ENCODE assay signal across 36 cellular contexts in the genomic region with DNA sequence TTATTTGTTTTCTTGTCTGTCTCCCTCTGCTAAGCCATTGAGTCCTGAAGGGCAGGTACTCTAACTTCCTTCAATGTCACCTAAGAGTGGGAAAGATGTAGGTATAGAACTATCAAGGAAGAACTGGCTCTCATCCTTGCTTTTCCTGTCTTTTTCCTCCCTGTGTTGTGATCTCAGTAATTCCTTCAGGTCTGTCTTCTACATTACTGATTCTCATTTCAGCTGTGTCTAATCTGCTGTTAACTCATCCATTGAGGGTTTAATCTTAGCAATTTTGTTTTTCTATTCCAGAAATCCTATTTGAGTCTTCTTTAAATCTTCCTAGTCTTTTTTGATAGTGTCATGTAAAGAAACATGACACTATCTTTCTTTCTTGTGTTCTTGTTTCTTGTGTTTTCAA.
DNase-seq lines count a peak whose midpoint lies in the region; ATAC-seq, FAIRE-seq and TF ChIP-seq lines count a peak whose summit lies in the region.
"Had no signal": no experiment of that assay in that cellular context is flagged by ENCODE, and none has a peak within 500 bp of the region (broad histone marks: within the 10 kb centered on the region; RNA-seq: fewer than 3 reads in every experiment).

No MANE protein-coding gene starts in this region.

- no peaks in the 10 kb centered on the region for H3K9me3 ChIP-seq in SK-N-SH
- peaks cover 3% of the 10 kb centered on the region; the same call in 1 of the 2 replicates for H3K9me3 ChIP-seq in K562 (replicated peaks; ENCODE audit: control insufficient read depth, insufficient read depth, low read depth, low read length)
- peaks cover 49% of the 10 kb centered on the region for H3K9me3 ChIP-seq in endodermal cell (ENCODE audit: control insufficient read depth, low read length)
- H3K9me3 ChIP-seq in heart left ventricle = peaks cover 0 to 23% (median 6%) of the 10 kb centered on the region in 12 donors
- H3K9me3 ChIP-seq: BE2C had no signal

- ATAC-seq in SK-N-SH treated with all-trans-retinoic acid at 6 μM for 48 hours (no peak), K562 (no peak), heart left ventricle (no peak)
- ATAC-seq: A549; CD8-positive, alpha-beta T cell had no signal

- FAIRE-seq in A204.1 (lab: Jason Lieb, UNC) = peak; percentile 49
- no peak for FAIRE-seq in K562 (lab: Jason Lieb, UNC)
- FAIRE-seq: A549, D721Med had no signal

- H3K4me1 Mint-ChIP-seq in endodermal cell = no peaks in the 10 kb centered on the region
- H3K4me1 Mint-ChIP-seq: CD4-positive, alpha-beta memory T cell; CD8-positive, alpha-beta memory T cell had no signal

- DNase-seq in SK-N-SH (no peak), K562 (ENCODE audit: extremely low read depth in 1 of 4, low spot score in 3 of 4) (no peak), endodermal cell (no peak), AG08396 (ENCODE audit: low spot score) (no peak), heart left ventricle (no peak)
- DNase-seq in stimulated activated CD4-positive, alpha-beta T cell treated with anti-CD3 and anti-CD28 coated beads, Interleukin-4, amount 100 ng/mL, for 4 hours = no peak
- DNase-seq: 8988T; ACHN; AML-193; BE2C; C1 segment of cervical spinal cord; Caco-2; Calu3; CD4-positive, alpha-beta memory T cell; CD4-positive, alpha-beta T cell; CD4-positive, CD25-positive, alpha-beta regulatory T cell; CD8-positive, alpha-beta memory T cell; CD8-positive, alpha-beta T cell; COR-L47; DMS 273 treated with DMSO at 0.1 percent for 48 hours; DMS153; DMS53; DMS79; DMS79 treated with DMSO at 0.1 percent for 48 hours; DND-41; EL had no signal

- no peaks in the 10 kb centered on the region for H3K36me3 ChIP-seq in SK-N-SH (replicated peaks in 1 of 2; ENCODE audit: control insufficient read depth in 1 of 2, insufficient read depth in 2 of 2, low read length in 1 of 2)
- H3K36me3 ChIP-seq in K562 (ENCODE audit: control insufficient read depth, insufficient read depth, low read length) = no peaks in the 10 kb centered on the region
- H3K36me3 ChIP-seq in endodermal cell (ENCODE audit: control insufficient read depth, insufficient read depth, low read length) = no peaks in the 10 kb centered on the region
- no peaks in the 10 kb centered on the region for H3K36me3 ChIP-seq in heart left ventricle
- H3K36me3 ChIP-seq: BE2C, BLaER1 had no signal

- H3K9me3 Mint-ChIP-seq in endodermal cell = peaks cover 43% of the 10 kb centered on the region

- H3K4me2 ChIP-seq in SK-N-SH = no peak overlapping the region
- no peak overlapping the region for H3K4me2 ChIP-seq in K562 (ENCODE audit: insufficient read depth, low read length)
- H3K4me2 ChIP-seq: A549; BLaER1; BLaER1 treated with 17β-estradiol and CSF1 and Interleukin-3, amounts not matched to agents 10 nM and 100 nM had no signal

- TF ChIP-seq EP300 in SK-N-SH (IDR thresholded peaks at IDR 0.05; ENCODE audit: borderline replicate concordance in 1 of 2, low read depth in 1 of 2, low read length in 1 of 2) = no peak
- TF ChIP-seq EP300 in K562 (IDR thresholded peaks at IDR 0.05; ENCODE audit: low read length) = no peak

- CTCF ChIA-PET in SK-N-SH (lab: Yijun Ruan, JAX) = no interaction called here
- CTCF ChIA-PET in K562 (lab: Yijun Ruan, JAX; ENCODE audit: low intra/inter-chr PET ratio) = no interaction called here

- H3K4me1 ChIP-seq in SK-N-SH (ENCODE audit: control insufficient read depth in 1 of 2, insufficient read depth in 2 of 2, low read depth in 1 of 2, low read length in 1 of 2) (no peaks in the 10 kb centered on the region), K562 (replicated peaks in 1 of 2; ENCODE audit: control insufficient read depth in 2 of 2, insufficient read depth in 2 of 2, low read length in 2 of 2) (no peaks in the 10 kb centered on the region), endodermal cell (ENCODE audit: control insufficient read depth, insufficient read depth, low read length) (no peaks in the 10 kb centered on the region), heart left ventricle (peaks cover 0 to 4% (median 0%) of the 10 kb centered on the region in 12 donors)
- H3K4me1 ChIP-seq: A549, BE2C, BLaER1, Caco-2 had no signal

- in situ Hi-C loops in K562 (cut with MboI) = no loop called here

- no peaks in the 10 kb centered on the region for H3K9me1 ChIP-seq in K562 (ENCODE audit: control insufficient read depth, insufficient read depth, low read length)

- H3K4me3 Mint-ChIP-seq in endodermal cell = no peak overlapping the region
- H3K4me3 Mint-ChIP-seq: B cell; CD14-positive monocyte; CD4-positive, alpha-beta memory T cell; CD4-positive, alpha-beta T cell; CD4-positive, CD25-positive, alpha-beta regulatory T cell; CD8-positive, alpha-beta memory T cell; CD8-positive, alpha-beta T cell had no signal

- no peaks in the 10 kb centered on the region for H4K20me1 ChIP-seq in SK-N-SH (ENCODE audit: insufficient read depth)
- no peaks in the 10 kb centered on the region for H4K20me1 ChIP-seq in K562 (replicated peaks; ENCODE audit: control insufficient read depth, insufficient read depth, low read length)
- H4K20me1 ChIP-seq: BLaER1; BLaER1 treated with 17β-estradiol and CSF1 and Interleukin-3, amounts not matched to agents 10 nM and 100 nM had no signal

- H2AFZ ChIP-seq in SK-N-SH (ENCODE audit: low read depth) = no peak overlapping the region
- H2AFZ ChIP-seq in K562 (ENCODE audit: low read depth, low read length) = no peak overlapping the region

- H3K9ac ChIP-seq in SK-N-SH (no peak overlapping the region), K562 (ENCODE audit: insufficient read depth in 1 of 2, low read depth in 2 of 2, low read length in 2 of 2) (no peak overlapping the region), endodermal cell (ENCODE audit: extremely low read depth, low read length, poor library complexity, severe bottlenecking) (no peak overlapping the region)
- H3K9ac ChIP-seq: BLaER1; BLaER1 treated with 17β-estradiol and CSF1 and Interleukin-3, amounts not matched to agents 10 nM and 100 nM had no signal

- intact Hi-C loops in K562 (cut with micrococcal nuclease) (no loop called here), heart left ventricle (cut with DNase I) (no loop called here)

- POLR2A ChIA-PET in SK-N-SH (lab: Yijun Ruan, JAX) = no interaction called here
- POLR2A ChIA-PET in K562 (lab: Yijun Ruan, JAX) = no interaction called here

- TF ChIP-seq RAD21 in SK-N-SH (IDR thresholded peaks at IDR 0.05; ENCODE audit: low read length) = no peak
- no peak for TF ChIP-seq RAD21 in K562 (CRISPR knock-in tag; conservative IDR thresholded peaks at IDR 0.05 in 1 of 2, IDR thresholded peaks at IDR 0.05 in 1 of 2)

- H3K27ac ChIP-seq in SK-N-SH (ENCODE audit: low read depth in 2 of 2, low read length in 1 of 2) (no peak overlapping the region), K562 (ENCODE audit: extremely low read depth, low read depth, low read length) (no peak overlapping the region), endodermal cell (ENCODE audit: low read depth, low read length) (no peak overlapping the region), heart left ventricle (no peak overlapping the region)
- H3K27ac ChIP-seq: 22Rv1; A549; BLaER1; BLaER1 treated with 17β-estradiol and CSF1 and Interleukin-3, amounts not matched to agents 10 nM and 100 nM; C4-2B had no signal

- H3K36me3 Mint-ChIP-seq in endodermal cell (ENCODE audit: low read depth) = no peaks in the 10 kb centered on the region

- TF ChIP-seq POLR2A in K562 (conservative IDR thresholded peaks at IDR 0.05) = no peak
- TF ChIP-seq POLR2A in heart left ventricle (IDR thresholded peaks at IDR 0.05) = no peak

- H3K9me2 ChIP-seq in SK-N-SH = no peaks in the 10 kb centered on the region

- no peaks in the 10 kb centered on the region for H3F3A ChIP-seq in SK-N-SH (replicated peaks; ENCODE audit: insufficient read depth)

- no peak overlapping the region for H3K4me3 ChIP-seq in SK-N-SH (ENCODE audit: low read depth in 2 of 2, low read length in 1 of 2)
- H3K4me3 ChIP-seq in K562 = no peak overlapping the region
- peak overlapping the region; percentile 2 for H3K4me3 ChIP-seq in endodermal cell (ENCODE audit: low read length)
- H3K4me3 ChIP-seq in heart left ventricle = no peak overlapping the region
- H3K4me3 ChIP-seq: A549; BLaER1; BLaER1 treated with 17β-estradiol and CSF1 and Interleukin-3, amounts not matched to agents 10 nM and 100 nM had no signal

- no peaks in the 10 kb centered on the region for H3K27me3 ChIP-seq in SK-N-SH (ENCODE audit: insufficient read depth)
- 0 out of 5 replicates have a peak, but pooled peaks cover 0 to 3% of the 10 kb centered on the region in 2 experiments for H3K27me3 ChIP-seq in K562 (ENCODE audit: control insufficient read depth in 2 of 2, insufficient read depth in 2 of 2, low read length in 2 of 2)
- no peaks in the 10 kb centered on the region for H3K27me3 ChIP-seq in endodermal cell (ENCODE audit: control insufficient read depth, insufficient read depth, low read length, poor library complexity, severe bottlenecking)
- no peaks in the 10 kb centered on the region for H3K27me3 ChIP-seq in heart left ventricle
- H3K27me3 ChIP-seq: BE2C; BLaER1; BLaER1 treated with 17β-estradiol and CSF1 and Interleukin-3, amounts not matched to agents 10 nM and 100 nM had no signal

- no TSS peak for BruUV-seq in K562 (replicated peaks; lab: Mats Ljungman, UMichigan)

- no peaks in the 10 kb centered on the region for H3K27me3 Mint-ChIP-seq in endodermal cell (ENCODE audit: insufficient read depth)
- H3K27me3 Mint-ChIP-seq: CD4-positive, alpha-beta memory T cell; CD4-positive, alpha-beta T cell; CD4-positive, CD25-positive, alpha-beta regulatory T cell had no signal

- H3K79me2 ChIP-seq in SK-N-SH (ENCODE audit: insufficient read depth) = no peaks in the 10 kb centered on the region
- no peaks in the 10 kb centered on the region for H3K79me2 ChIP-seq in K562 (ENCODE audit: control insufficient read depth, insufficient read depth, low read length)

- TF ChIP-seq CTCF in SK-N-SH (IDR thresholded peaks at IDR 0.05) (no peak), K562 (IDR thresholded peaks at IDR 0.05 in 2 of 3, conservative IDR thresholded peaks at IDR 0.05 in 1 of 3; ENCODE audit: insufficient read depth in 2 of 3, low read depth in 1 of 3, low read length in 3 of 3) (no peak), endodermal cell (conservative IDR thresholded peaks at IDR 0.05) (no peak), heart left ventricle (IDR thresholded peaks at IDR 0.05) (no peak)

- H3K27ac Mint-ChIP-seq in endodermal cell = no peak overlapping the region
- H3K27ac Mint-ChIP-seq: B cell; CD14-positive monocyte; CD4-positive, alpha-beta T cell; CD4-positive, CD25-positive, alpha-beta regulatory T cell; CD8-positive, alpha-beta memory T cell; CD8-positive, alpha-beta T cell had no signal

TF ChIP-seq in SK-N-SH treated with all-trans-retinoic acid at 6 μM for 48 hours, 23 proteins besides CTCF, POLR2A, EP300 and RAD21:
- TF ChIP-seq PPARA (CRISPR knock-in tag; IDR thresholded peaks at IDR 0.05; ENCODE audit: borderline replicate concordance) (no peak), ZFP30 (CRISPR knock-in tag; IDR thresholded peaks at IDR 0.05) (peak; percentile 100)

TF ChIP-seq in SK-N-SH, 30 proteins besides CTCF, POLR2A, EP300 and RAD21 (continues in another document):
- TF ChIP-seq GABPA (IDR thresholded peaks at IDR 0.05; ENCODE audit: low read depth) = no peak

TF ChIP-seq in K562, 482 proteins besides CTCF, POLR2A, EP300 and RAD21 (continues in another document):
- peak; percentile 87; the same call in 1 of the 2 replicates for TF ChIP-seq ZFP30 (CRISPR knock-in tag; IDR thresholded peaks at IDR 0.05; ENCODE audit: borderline replicate concordance)
- no peak for TF ChIP-seq ETV5 (CRISPR knock-in tag; IDR thresholded peaks at IDR 0.05; ENCODE audit: low read depth)
